In genomic region chr13:44434441-44435141, GRCh38 we compare ENCODE assay signal across 8 cellular contexts.
DNase-seq lines count a peak whose midpoint lies in the region; ATAC-seq and TF ChIP-seq lines count a peak whose summit lies in the region.

No MANE protein-coding gene starts in this region.

- peaks cover 26% of the 10 kb centered on the region for H3K36me3 ChIP-seq in BE2C
- H3K36me3 ChIP-seq in PC-3 (ENCODE audit: low read depth, low read length) = peaks cover 30% of the 10 kb centered on the region
- peaks cover 14% of the 10 kb centered on the region for H3K36me3 ChIP-seq in neural progenitor cell

- H3K79me2 ChIP-seq in PC-3 (ENCODE audit: low read length) = peaks cover 37% of the 10 kb centered on the region
- H3K79me2 ChIP-seq in neural progenitor cell (ENCODE audit: low read depth) = peaks cover 61% of the 10 kb centered on the region

- TF ChIP-seq CTCF in BE2C (IDR thresholded peaks at IDR 0.05; ENCODE audit: low read depth, low read length) (no peak), PC-3 (conservative IDR thresholded peaks at IDR 0.05; ENCODE audit: low read depth, low read length) (no peak), neural progenitor cell (IDR thresholded peaks at IDR 0.05) (no peak)

- intact Hi-C loops in PC-3 (cut with micrococcal nuclease) = loop anchor here (1.0 to 2.0 kb wide), 4 partner anchors 70 to 292 kb away; no protein-coding TSS in a partner anchor

- H3K9ac ChIP-seq in PC-3 (ENCODE audit: low read length) (peak overlapping the region; percentile 100), neural progenitor cell (peak overlapping the region; percentile 71)

- H3K4me3 ChIP-seq in BE2C (ENCODE audit: low read depth, low read length) (peak overlapping the region; percentile 69), PC-3 (ENCODE audit: low read length) (peak overlapping the region; percentile 100), neural progenitor cell (peak overlapping the region; percentile 84)

- CTCF ChIA-PET in PC-3 (lab: Charles Lee) = interaction anchor here (0.7 to 1.0 kb wide), 2 partner anchors 128 to 228 kb away, joined by 3 to 8 read pairs; no protein-coding TSS in a partner anchor

- H3K27ac ChIP-seq in PC-3 (ENCODE audit: low read length) (peak overlapping the region; percentile 90), epithelial cell of prostate (peak overlapping the region; percentile 87), neural progenitor cell (no peak overlapping the region)

- H4K20me1 ChIP-seq in PC-3 (ENCODE audit: low read length) = peaks cover 29% of the 10 kb centered on the region
- H4K20me1 ChIP-seq in neural progenitor cell (ENCODE audit: low read depth) = peaks cover 49% of the 10 kb centered on the region

- H3K9me3 Mint-ChIP-seq in neural progenitor cell = no peaks in the 10 kb centered on the region

- H3K27ac Mint-ChIP-seq in neural progenitor cell = no peak overlapping the region

- H3K4me1 Mint-ChIP-seq in neural progenitor cell = peaks cover 50% of the 10 kb centered on the region

- H3F3A ChIP-seq in PC-3 (ENCODE audit: low read length, unreplicated experiment) (no peaks in the 10 kb centered on the region), neural progenitor cell (ENCODE audit: low read depth) (peaks cover 61% of the 10 kb centered on the region)

- H3K36me3 Mint-ChIP-seq in neural progenitor cell = peaks cover 31% of the 10 kb centered on the region

- POLR2A ChIA-PET in PC-3 (lab: Charles Lee; ENCODE audit: unreplicated experiment) = interaction anchor here (0.5 to 1.5 kb wide), 10 partner anchors 37 to 367 kb away, joined by 3 to 33 read pairs (median 7); no protein-coding TSS in a partner anchor

- H3K9me2 ChIP-seq in PC-3 (replicated peaks; ENCODE audit: low read length) = no peaks in the 10 kb centered on the region

- ATAC-seq in PC-3 (no peak), GM18511 (IDR thresholded peaks at IDR 0.05; ENCODE audit: unreplicated experiment) (no peak), HG02571 (IDR thresholded peaks at IDR 0.05; ENCODE audit: unreplicated experiment) (no peak), GM19035 (IDR thresholded peaks at IDR 0.05; ENCODE audit: unreplicated experiment) (no peak)

- H3K27me3 ChIP-seq in BE2C = no peaks in the 10 kb centered on the region
- H3K27me3 ChIP-seq in PC-3 (ENCODE audit: low read length) = no peaks in the 10 kb centered on the region
- H3K27me3 ChIP-seq in neural progenitor cell = no peaks in the 10 kb centered on the region

- DNase-seq in BE2C (no peak), PC-3 (no peak), epithelial cell of prostate (ENCODE audit: low read depth, low spot score) (no peak), neural progenitor cell (ENCODE audit: low spot score) (no peak), NCI-H1930 (lab: John Stamatoyannopoulos, UW) (no peak)

- H3K9me3 ChIP-seq in BE2C (no peaks in the 10 kb centered on the region), PC-3 (ENCODE audit: low read length) (no peaks in the 10 kb centered on the region), neural progenitor cell (ENCODE audit: low read depth) (no peaks in the 10 kb centered on the region)

- BruUV-seq in PC-3 (replicated peaks; lab: Mats Ljungman, UMichigan) = no TSS peak

- H2AFZ ChIP-seq in PC-3 (ENCODE audit: low read length) (no peak overlapping the region), neural progenitor cell (replicated peaks) (no peak overlapping the region)

- peak overlapping the region; percentile 83 for H3K4me2 ChIP-seq in PC-3 (ENCODE audit: low read length)
- H3K4me2 ChIP-seq in neural progenitor cell = peak overlapping the region; percentile 97

- H3K4me1 ChIP-seq in BE2C (peaks cover 6% of the 10 kb centered on the region), PC-3 (ENCODE audit: insufficient read depth, low read length) (peaks cover 22% of the 10 kb centered on the region), neural progenitor cell (peaks cover 27% of the 10 kb centered on the region)

- peaks cover 2% of the 10 kb centered on the region for H3K27me3 Mint-ChIP-seq in neural progenitor cell (ENCODE audit: insufficient read depth, low read depth)

- peak overlapping the region; percentile 98 for H3K4me3 Mint-ChIP-seq in neural progenitor cell
